In the genomic region with DNA sequence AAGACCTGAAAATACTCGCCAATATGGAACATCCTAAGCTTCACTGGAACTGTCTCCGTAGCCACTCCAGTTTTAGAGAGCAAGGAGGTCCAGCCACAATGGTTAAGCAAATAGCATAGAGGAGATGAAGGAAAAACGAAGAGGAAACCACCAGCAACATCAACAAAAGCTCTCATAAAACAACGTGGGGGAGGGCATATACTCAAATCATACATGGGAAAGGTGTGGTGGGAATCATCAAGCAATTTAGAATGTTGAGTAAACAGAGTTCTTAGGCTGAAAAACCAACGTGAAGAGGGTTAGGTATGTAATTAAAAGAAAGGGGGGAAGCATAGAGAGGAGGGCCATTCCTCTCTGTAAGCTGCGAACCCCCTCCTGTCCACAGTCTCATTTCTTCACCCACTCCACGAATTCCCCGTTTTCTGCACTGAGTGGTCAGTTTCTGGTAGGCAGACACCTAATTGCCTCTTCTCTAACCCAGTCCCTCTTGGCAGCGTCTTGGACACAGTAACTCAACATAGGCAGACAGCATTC, we compare ENCODE assay signal across 1 cellular context.
TF ChIP-seq lines count a peak whose summit lies in the region.

No MANE protein-coding gene starts in this region.

TF ChIP-seq in H1, 55 proteins besides CTCF, POLR2A, EP300 and RAD21:
- TF ChIP-seq NANOG (IDR thresholded peaks at IDR 0.05; ENCODE audit: insufficient read depth, low read depth, low read length, poor library complexity, severe bottlenecking), result no peak
- TF ChIP-seq PHF8 (conservative IDR thresholded peaks at IDR 0.05; ENCODE audit: low read depth, low read length), result 0 out of 2 replicates have a peak, but pooled peaks have one; percentile 5
